8 cellular contexts compared by ENCODE assay signal in genomic region chr19:15418112-15418587, GRCh38. TPM values are rescaled to one million over a fixed set of nuclear protein-coding genes. Genes with fewer than 3 reads are reported as not detected.
DNase-seq lines count a peak whose midpoint lies in the region; ATAC-seq and TF ChIP-seq lines count a peak whose summit lies in the region.

No MANE protein-coding gene starts in this region.

- peak overlapping the region; percentile 89 for H3K27ac Mint-ChIP-seq in activated naive CD8-positive, alpha-beta T cell

- H3K27me3 Mint-ChIP-seq in activated naive CD8-positive, alpha-beta T cell = no peaks in the 10 kb centered on the region

- DNase-seq in AG10803 (ENCODE audit: low read depth) = peak; percentile 23
- no peak for DNase-seq in Jurkat, Clone E6-1 (ENCODE audit: low read depth, low spot score)
- peak; percentile 40 for DNase-seq in hepatocyte (ENCODE audit: low spot score)
- no peak for DNase-seq in inferior parietal cortex (ENCODE audit: extremely low spot score)
- DNase-seq in activated gamma-delta T cell (lab: John Stamatoyannopoulos, UW) = no peak

- peak overlapping the region; percentile 99 for H3K4me3 Mint-ChIP-seq in activated naive CD8-positive, alpha-beta T cell

- peak overlapping the region; percentile 80 for H3K27ac ChIP-seq in hepatocyte
- H3K27ac ChIP-seq in skin epidermis = peak overlapping the region; percentile 67 to 96 (median 90)

- H3K4me2 ChIP-seq in hepatocyte = peak overlapping the region; percentile 97

- peaks cover 55% of the 10 kb centered on the region for H3K79me2 ChIP-seq in hepatocyte

- H3K9me3 Mint-ChIP-seq in activated naive CD8-positive, alpha-beta T cell (ENCODE audit: low read depth) = no peaks in the 10 kb centered on the region

- H4K20me1 ChIP-seq in hepatocyte (ENCODE audit: insufficient read depth, poor library complexity, severe bottlenecking) = peaks cover 49% of the 10 kb centered on the region

- H3K9me3 ChIP-seq in hepatocyte (ENCODE audit: low read depth) = no peaks in the 10 kb centered on the region

- no peak for ATAC-seq in GM19397 (IDR thresholded peaks at IDR 0.05; ENCODE audit: unreplicated experiment)

- peaks cover 3% of the 10 kb centered on the region for H3K36me3 Mint-ChIP-seq in activated naive CD8-positive, alpha-beta T cell

- H2AFZ ChIP-seq in hepatocyte = peak overlapping the region; percentile 43

- peak overlapping the region; percentile 98 for H3K4me3 ChIP-seq in AG10803 (ENCODE audit: low read length)
- peak overlapping the region; percentile 97 for H3K4me3 ChIP-seq in Jurkat, Clone E6-1 (ENCODE audit: low read length)
- peak overlapping the region; percentile 71 for H3K4me3 ChIP-seq in hepatocyte
- peak overlapping the region; percentile 63 to 94 (median 83) for H3K4me3 ChIP-seq in skin epidermis

- peaks cover 50% of the 10 kb centered on the region for H3K4me1 Mint-ChIP-seq in activated naive CD8-positive, alpha-beta T cell (ENCODE audit: low read depth)

- no peaks in the 10 kb centered on the region for H3K9me2 ChIP-seq in hepatocyte (replicated peaks; ENCODE audit: insufficient read depth)

- WGBS in hepatocyte (ENCODE audit: low lambda C conversion rate, missing lambda C conversion rate) = 2% methylated on average over 22 of the region's 22 CpGs

- H3K27me3 ChIP-seq in hepatocyte = no peaks in the 10 kb centered on the region

- H3K36me3 ChIP-seq in hepatocyte (replicated peaks; ENCODE audit: insufficient read depth, low read depth) = no peaks in the 10 kb centered on the region

- peaks cover 23% of the 10 kb centered on the region for H3K4me1 ChIP-seq in hepatocyte (ENCODE audit: insufficient read depth)

- TF ChIP-seq CTCF in AG10803 (conservative IDR thresholded peaks at IDR 0.05; ENCODE audit: low read length) = peak; percentile 5; the same call in 1 of the 2 replicates
- TF ChIP-seq CTCF in hepatocyte (IDR thresholded peaks at IDR 0.05; ENCODE audit: poor library complexity) = no peak

RNA-seq across cellular contexts. Expression of gene AKAP8L, which starts 0.6 kb away (rescaled TPM):
- polyA plus RNA-seq in Jurkat, Clone E6-1 (2012; ENCODE audit: insufficient read depth, insufficient read length) = 147 TPM
- total RNA-seq in hepatocyte = 88.7 and 93.8 TPM in 2 replicates
- polyA plus RNA-seq in hepatocyte = 155 and 181 TPM in 2 replicates

RNA-seq across cellular contexts. Expression of gene WIZ, which starts 31.6 kb away (rescaled TPM):
- 23.3 TPM for polyA plus RNA-seq in Jurkat, Clone E6-1 (2012; ENCODE audit: insufficient read depth, insufficient read length)
- 10.6 and 18.6 TPM in 2 replicates for total RNA-seq in hepatocyte
- 24.5 and 34.9 TPM in 2 replicates for polyA plus RNA-seq in hepatocyte

RNA-seq across cellular contexts. Expression of gene AKAP8, which starts 38.6 kb away (rescaled TPM):
- polyA plus RNA-seq in Jurkat, Clone E6-1 (2012; ENCODE audit: insufficient read depth, insufficient read length) = 24.3 TPM
- 18.6 and 20.0 TPM in 2 replicates for total RNA-seq in hepatocyte
- polyA plus RNA-seq in hepatocyte = 22.9 and 26.5 TPM in 2 replicates

RNA-seq across cellular contexts. Expression of gene RASAL3, which starts 46.2 kb away (rescaled TPM):
- polyA plus RNA-seq in Jurkat, Clone E6-1 (2012; ENCODE audit: insufficient read depth, insufficient read length) = 30.3 TPM
- 0.07 TPM in 1 of 2 replicates, not detected in the other for total RNA-seq in hepatocyte
- polyA plus RNA-seq in hepatocyte = 0.12 and 0.23 TPM in 2 replicates

Comparison
In these comparisons a context has a peak if more than half of its experiments do, and no peak if none do; other contexts are left out.
1. DNase-seq: peak in AG10803 (single experiment) and hepatocyte (single experiment); none in Jurkat, Clone E6-1 (single experiment), inferior parietal cortex (single experiment) and activated gamma-delta T cell (single experiment).
2. Peak in every context shown above with its lines, with median percentiles within 50 percentile points of each other: H3K4me3 ChIP-seq.